ENCODE assay signal across 15 cellular contexts in genomic region chr3:71060536-71060935, GRCh38.
DNase-seq lines count a peak whose midpoint lies in the region; ATAC-seq, FAIRE-seq and TF ChIP-seq lines count a peak whose summit lies in the region.
"Had no signal": no experiment of that assay in that cellular context is flagged by ENCODE, and none has a peak within 500 bp of the region (broad histone marks: within the 10 kb centered on the region; RNA-seq: fewer than 3 reads in every experiment).

No MANE protein-coding gene starts in this region.

- CTCF ChIA-PET in MCF 10A (lab: Yijun Ruan, JAX), result interaction anchor here (0.5 to 3.0 kb wide), 15 partner anchors 9 to 621 kb away, joined by 3 to 15 read pairs (median 3); partner anchors contain the start of gene FOXP1

- H3K27ac Mint-ChIP-seq in MCF 10A (ENCODE audit: low read depth, unreplicated experiment) (no peak overlapping the region), astrocyte (ENCODE audit: unreplicated experiment) (no peak overlapping the region)

- TF ChIP-seq EP300 in upper lobe of left lung (IDR thresholded peaks at IDR 0.05), result no peak

- no peaks in the 10 kb centered on the region for H3K27me3 ChIP-seq in breast epithelium
- H3K27me3 ChIP-seq in astrocyte (ENCODE audit: insufficient read depth, low read length), result no peaks in the 10 kb centered on the region
- no peaks in the 10 kb centered on the region for H3K27me3 ChIP-seq in lower lobe of right lung (ENCODE audit: low read depth)
- H3K27me3 ChIP-seq in upper lobe of left lung, result no peaks in the 10 kb centered on the region

- TF ChIP-seq CTCF in breast epithelium (IDR thresholded peaks at IDR 0.05) (no peak), MCF 10A (IDR thresholded peaks at IDR 0.05; ENCODE audit: unreplicated experiment) (no peak), astrocyte (IDR thresholded peaks at IDR 0.05; ENCODE audit: insufficient read depth, low read depth, low read length) (no peak), lower lobe of right lung (IDR thresholded peaks at IDR 0.05) (no peak), upper lobe of left lung (IDR thresholded peaks at IDR 0.05) (no peak)

- H3K9me3 ChIP-seq in breast epithelium (no peaks in the 10 kb centered on the region), astrocyte (ENCODE audit: insufficient read depth, low read depth, low read length) (no peaks in the 10 kb centered on the region), lower lobe of right lung (no peaks in the 10 kb centered on the region), upper lobe of left lung (no peaks in the 10 kb centered on the region)

- H3K4me3 Mint-ChIP-seq in MCF 10A (ENCODE audit: unreplicated experiment) (no peak overlapping the region), astrocyte (ENCODE audit: unreplicated experiment) (no peak overlapping the region)

- no peak for FAIRE-seq in astrocyte (lab: Jason Lieb, UNC)
- FAIRE-seq: GM12892, GM19239 had no signal

- peaks cover 5% of the 10 kb centered on the region for H3K36me3 Mint-ChIP-seq in MCF 10A (ENCODE audit: insufficient read depth, unreplicated experiment)
- H3K36me3 Mint-ChIP-seq in astrocyte (ENCODE audit: low read depth, unreplicated experiment), result no peaks in the 10 kb centered on the region

- H3K4me3 ChIP-seq in breast epithelium, result peak overlapping the region; percentile 4 to 83 (median 70)
- H3K4me3 ChIP-seq in astrocyte (ENCODE audit: insufficient read depth, low read depth, low read length), result no peak overlapping the region
- H3K4me3 ChIP-seq in lower lobe of right lung, result peak overlapping the region; percentile 65
- peak overlapping the region in 2 of 4 donors; percentile 70 to 78 for H3K4me3 ChIP-seq in upper lobe of left lung
- H3K4me3 ChIP-seq: skin epidermis had no signal

- H3K4me1 Mint-ChIP-seq in MCF 10A (ENCODE audit: insufficient read depth, unreplicated experiment), result peaks cover 53% of the 10 kb centered on the region
- peaks cover 35% of the 10 kb centered on the region for H3K4me1 Mint-ChIP-seq in astrocyte (ENCODE audit: low read depth, unreplicated experiment)

- no peaks in the 10 kb centered on the region for H3K9me3 Mint-ChIP-seq in MCF 10A (ENCODE audit: unreplicated experiment)
- H3K9me3 Mint-ChIP-seq in astrocyte (ENCODE audit: unreplicated experiment), result no peaks in the 10 kb centered on the region

- peak overlapping the region; percentile 97 for H3K4me2 ChIP-seq in astrocyte (ENCODE audit: low read length)

- no peaks in the 10 kb centered on the region for H3K4me1 ChIP-seq in breast epithelium
- H3K4me1 ChIP-seq in astrocyte (ENCODE audit: insufficient read depth, low read length), result peaks cover 41% of the 10 kb centered on the region
- H3K4me1 ChIP-seq in lower lobe of right lung, result peaks cover 76% of the 10 kb centered on the region
- H3K4me1 ChIP-seq in upper lobe of left lung, result peaks cover 36 to 75% (median 50%) of the 10 kb centered on the region in 4 donors

- H3K36me3 ChIP-seq in breast epithelium, result no peaks in the 10 kb centered on the region
- no peaks in the 10 kb centered on the region for H3K36me3 ChIP-seq in astrocyte (ENCODE audit: insufficient read depth, low read length)
- H3K36me3 ChIP-seq in lower lobe of right lung, result no peaks in the 10 kb centered on the region
- no peaks in the 10 kb centered on the region for H3K36me3 ChIP-seq in upper lobe of left lung

- H3K27me3 Mint-ChIP-seq in MCF 10A (ENCODE audit: insufficient read depth, unreplicated experiment) (no peaks in the 10 kb centered on the region), astrocyte (ENCODE audit: low read depth, unreplicated experiment) (no peaks in the 10 kb centered on the region)

- no peak overlapping the region for H3K9ac ChIP-seq in astrocyte (ENCODE audit: low read length)

- peaks cover 16% of the 10 kb centered on the region for H4K20me1 ChIP-seq in astrocyte (ENCODE audit: insufficient read depth, low read length)

- ATAC-seq in lower lobe of right lung, result no peak
- ATAC-seq in upper lobe of left lung (ENCODE audit: low FRiP score in 2 of 2), result no peak

- 45 to 52% methylated on average over 2 of the region's 2 CpGs for WGBS in upper lobe of left lung, 2 donors

- DNase-seq in breast epithelium (ENCODE audit: low spot score in 2 of 2), result no peak
- no peak for DNase-seq in MCF 10A (ENCODE audit: unreplicated experiment)
- DNase-seq in astrocyte (ENCODE audit: low read depth), result no peak
- DNase-seq in lower lobe of right lung, result no peak
- no peak for DNase-seq in upper lobe of left lung
- DNase-seq in kidney tubule cell (ENCODE audit: low spot score), result no peak
- DNase-seq in RKO (ENCODE audit: low spot score), result no peak
- no peak for DNase-seq in NCI-H774 (lab: John Stamatoyannopoulos, UW)
- DNase-seq: activated T-cell treated with anti-CD3 and anti-CD28 coated beads for 4 hours, anterior cingulate cortex, erythroblast, NCI-H1092 had no signal

- H3K79me2 ChIP-seq in astrocyte (ENCODE audit: insufficient read depth, low read length), result peaks cover 92% of the 10 kb centered on the region

- no peak for TF ChIP-seq POLR2A in breast epithelium (IDR thresholded peaks at IDR 0.05)
- no peak for TF ChIP-seq POLR2A in upper lobe of left lung (IDR thresholded peaks at IDR 0.05)

- H2AFZ ChIP-seq in astrocyte (ENCODE audit: low read depth, low read length), result no peak overlapping the region

- BruUV-seq in MCF 10A (replicated peaks; lab: Mats Ljungman, UMichigan), result no TSS peak

- intact Hi-C loops in breast epithelium (cut with DNase I; ENCODE audit: low total_unique reads) (loop anchor here (10.0 kb wide), 2 partner anchors 76 to 244 kb away; no protein-coding TSS in a partner anchor), MCF 10A (cut with micrococcal nuclease) (loop anchor here (5.0 to 10.0 kb wide), 4 partner anchors 242 to 622 kb away; no protein-coding TSS in a partner anchor), lower lobe of right lung (cut with DNase I) (loop anchor here (10.0 kb wide), 1 partner anchor 64 kb away; no protein-coding TSS in a partner anchor)

- POLR2A ChIA-PET in MCF 10A (lab: Yijun Ruan, JAX), result interaction anchor here (0.7 to 11.8 kb wide), 9 partner anchors 8 to 524 kb away, joined by 3 to 219 read pairs (median 14); partner anchors contain the start of gene FOXP1

- H3K27ac ChIP-seq in breast epithelium, result peak overlapping the region; percentile 98
- no peak overlapping the region for H3K27ac ChIP-seq in astrocyte (ENCODE audit: low read depth, low read length)
- peak overlapping the region; percentile 0 for H3K27ac ChIP-seq in lower lobe of right lung
- H3K27ac ChIP-seq in upper lobe of left lung, result peak overlapping the region; percentile 19 to 93 (median 47)
